26 cellular contexts compared by ENCODE assay signal in genomic region chr10:66637273-66638036, GRCh38.
DNase-seq lines count a peak whose midpoint lies in the region; ATAC-seq, FAIRE-seq and TF ChIP-seq lines count a peak whose summit lies in the region.
"Had no signal": no experiment of that assay in that cellular context is flagged by ENCODE, and none has a peak within 500 bp of the region (broad histone marks: within the 10 kb centered on the region; RNA-seq: fewer than 3 reads in every experiment).

No MANE protein-coding gene starts in this region.

- peaks cover 14% of the 10 kb centered on the region for H3K4me1 ChIP-seq in mammary epithelial cell (ENCODE audit: insufficient read depth, low read length)
- no peaks in the 10 kb centered on the region for H3K4me1 ChIP-seq in MM.1S (ENCODE audit: low read length)
- H3K4me1 ChIP-seq: stomach, transverse colon had no signal

- ATAC-seq in left colon, result peak; percentile 47
- ATAC-seq: CD8-positive, alpha-beta T cell; HepG2; left lobe of liver; T-cell had no signal

- H3K27me3 ChIP-seq in mammary epithelial cell (ENCODE audit: insufficient read depth, low read length) (no peaks in the 10 kb centered on the region), MM.1S (replicated peaks; ENCODE audit: insufficient read depth, low read length) (no peaks in the 10 kb centered on the region)
- H3K27me3 ChIP-seq: gastrocnemius medialis, stomach, transverse colon had no signal

- H3K27ac ChIP-seq in mammary epithelial cell (ENCODE audit: insufficient read depth, low read depth, low read length) (no peak overlapping the region), MM.1S (ENCODE audit: low read length) (no peak overlapping the region)
- H3K27ac ChIP-seq: gastrocnemius medialis, stomach, transverse colon had no signal

- no peaks in the 10 kb centered on the region for H3K27me3 Mint-ChIP-seq in activated naive CD4-positive, alpha-beta T cell treated with anti-CD3 and anti-CD28 coated beads, Interleukin-2, amount 10 ng/mL, durations not matched to agents 7 days and 5 days
- H3K27me3 Mint-ChIP-seq: activated naive CD8-positive, alpha-beta T cell treated with anti-CD3 and anti-CD28 coated beads for 36 hours; T-cell had no signal

- H2AFZ ChIP-seq in mammary epithelial cell (ENCODE audit: low read depth, low read length) (peak overlapping the region; percentile 46), MM.1S (ENCODE audit: low read length) (no peak overlapping the region)

- H3K4me1 Mint-ChIP-seq in activated naive CD4-positive, alpha-beta T cell treated with anti-CD3 and anti-CD28 coated beads, Interleukin-2, amount 10 ng/mL, durations not matched to agents 7 days and 5 days, result no peaks in the 10 kb centered on the region
- H3K4me1 Mint-ChIP-seq: activated naive CD8-positive, alpha-beta T cell treated with anti-CD3 and anti-CD28 coated beads for 36 hours; neural crest cell; T-cell had no signal

- intact Hi-C loops in mammary epithelial cell (cut with micrococcal nuclease) (loop anchor here (10.0 kb wide), 1 partner anchor 197 kb away; no protein-coding TSS in a partner anchor), left colon (cut with DNase I, micrococcal nuclease) (no loop called here)

- in situ Hi-C loops in mammary epithelial cell (cut with MboI; ENCODE audit: low sequenced_read_pairs in 2 of 2), result no loop called here

- TF ChIP-seq CTCF in mammary epithelial cell (conservative IDR thresholded peaks at IDR 0.05 in 1 of 2, IDR thresholded peaks at IDR 0.05 in 1 of 2; ENCODE audit: extremely low read depth in 1 of 2, insufficient read depth in 1 of 2, low read depth in 1 of 2, low read length in 2 of 2) (no peak), MM.1S (IDR thresholded peaks at IDR 0.05; ENCODE audit: low read length) (no peak)

- H3K79me2 ChIP-seq in mammary epithelial cell (ENCODE audit: insufficient read depth, low read length), result no peaks in the 10 kb centered on the region
- H3K79me2 ChIP-seq in MM.1S (ENCODE audit: low read length), result no peaks in the 10 kb centered on the region

- H4K20me1 ChIP-seq in mammary epithelial cell (ENCODE audit: insufficient read depth, low read length) (no peaks in the 10 kb centered on the region), MM.1S (ENCODE audit: insufficient read depth, low read length) (no peaks in the 10 kb centered on the region)

- no peak for TF ChIP-seq POLR2A in H54 (IDR thresholded peaks at IDR 0.05; ENCODE audit: low read depth, low read length)

- no peaks in the 10 kb centered on the region for H3F3A ChIP-seq in MM.1S (ENCODE audit: insufficient read depth, low read length)

- H3K9me3 Mint-ChIP-seq in activated naive CD4-positive, alpha-beta T cell treated with anti-CD3 and anti-CD28 coated beads, Interleukin-2, amount 10 ng/mL, durations not matched to agents 7 days and 5 days, result no peaks in the 10 kb centered on the region
- H3K9me3 Mint-ChIP-seq: activated naive CD8-positive, alpha-beta T cell treated with anti-CD3 and anti-CD28 coated beads for 36 hours; activated T-helper 1 cell treated with anti-CD3 and anti-CD28 coated beads, Interleukin-12 subunit alpha, Interleukin-12 subunit beta, Interleukin-2, Interleukin-4 antibody, amounts not matched to agents 30 ng/mL and 10 ng/mL and 1 ng/mL, durations not matched to agents 14 hours and 24 hours and 36 hours; neural crest cell had no signal

- H3K27ac Mint-ChIP-seq in activated naive CD4-positive, alpha-beta T cell treated with anti-CD3 and anti-CD28 coated beads, Interleukin-2, amount 10 ng/mL, durations not matched to agents 7 days and 5 days, result no peak overlapping the region
- H3K27ac Mint-ChIP-seq: activated naive CD8-positive, alpha-beta T cell treated with anti-CD3 and anti-CD28 coated beads for 36 hours; activated T-helper 1 cell treated with anti-CD3 and anti-CD28 coated beads, Interleukin-12 subunit alpha, Interleukin-12 subunit beta, Interleukin-2, Interleukin-4 antibody, amounts not matched to agents 30 ng/mL and 10 ng/mL and 1 ng/mL, durations not matched to agents 14 hours and 24 hours and 36 hours; CD8-positive, alpha-beta T cell; T-cell had no signal

- H3K36me3 Mint-ChIP-seq in activated naive CD4-positive, alpha-beta T cell treated with anti-CD3 and anti-CD28 coated beads, Interleukin-2, amount 10 ng/mL, durations not matched to agents 7 days and 5 days, result no peaks in the 10 kb centered on the region
- H3K36me3 Mint-ChIP-seq: activated naive CD8-positive, alpha-beta T cell treated with anti-CD3 and anti-CD28 coated beads for 36 hours; CD8-positive, alpha-beta T cell; T-cell had no signal

- no peaks in the 10 kb centered on the region for H3K9me2 ChIP-seq in MM.1S (replicated peaks; ENCODE audit: insufficient read depth, low read length)

- no peak overlapping the region for H3K4me3 ChIP-seq in mammary epithelial cell (replicated peaks in 1 of 3; ENCODE audit: insufficient read depth in 1 of 3, low read depth in 2 of 3, low read length in 3 of 3)
- no peak overlapping the region for H3K4me3 ChIP-seq in MM.1S (ENCODE audit: low read length)
- H3K4me3 ChIP-seq: gastrocnemius medialis, stomach, transverse colon had no signal

- H3K9me3 ChIP-seq in mammary epithelial cell (replicated peaks; ENCODE audit: insufficient read depth, low read length), result no peaks in the 10 kb centered on the region
- no peaks in the 10 kb centered on the region for H3K9me3 ChIP-seq in MM.1S (replicated peaks; ENCODE audit: insufficient read depth, low read length)
- H3K9me3 ChIP-seq: gastrocnemius medialis, stomach, transverse colon had no signal

- CTCF ChIA-PET in mammary epithelial cell (lab: Charles Lee; ENCODE audit: low non-redundant PET), result no interaction called here
- CTCF ChIA-PET in activated naive CD4-positive, alpha-beta T cell treated with anti-CD3 and anti-CD28 coated beads, Interleukin-2, amount 10 ng/mL, durations not matched to agents 7 days and 5 days (lab: Charles Lee), result no interaction called here

- BruUV-seq in mammary epithelial cell (replicated peaks; lab: Mats Ljungman, UMichigan), result no TSS peak

- DNase-seq in COLO668 (lab: John Stamatoyannopoulos, UW; ENCODE audit: unreplicated experiment), result peak; percentile 6
- DNase-seq in H54 (ENCODE audit: insufficient read length, low spot score), result peak; percentile 10
- peak; percentile 28 for DNase-seq in mammary epithelial cell
- DNase-seq in left colon, result no peak
- DNase-seq in MM.1S, result no peak
- no peak for DNase-seq in activated naive CD4-positive, alpha-beta T cell treated with anti-CD3 and anti-CD28 coated beads, Interleukin-2, amount 10 ng/mL, durations not matched to agents 7 days and 5 days
- DNase-seq in stimulated activated CD4-positive, alpha-beta T cell treated with anti-CD3 and anti-CD28 coated beads, Interleukin-15, amount 100 ng/mL, for 24 hours, result no peak
- no peak for DNase-seq in RPMI8226
- DNase-seq: activated CD4-positive, alpha-beta T cell treated with anti-CD3 and anti-CD28 coated beads for 4 hours; activated naive CD8-positive, alpha-beta T cell treated with anti-CD3 and anti-CD28 coated beads for 36 hours; CD8-positive, alpha-beta T cell; DMS79; NCI-H1436; NCI-H526; SIG-M5; stimulated activated CD4-positive, alpha-beta T cell treated with anti-CD3 and anti-CD28 coated beads, Interleukin-4, amount 100 ng/mL, for 24 hours; stomach; T-cell; transverse colon had no signal

- peak; percentile 94 for FAIRE-seq in H54 (lab: Jason Lieb, UNC)
- FAIRE-seq: bronchial epithelial cell, HepG2, TTC549 had no signal

- no peaks in the 10 kb centered on the region for H3K36me3 ChIP-seq in mammary epithelial cell (ENCODE audit: insufficient read depth, low read length)
- no peaks in the 10 kb centered on the region for H3K36me3 ChIP-seq in MM.1S (replicated peaks; ENCODE audit: insufficient read depth, low read length)
- H3K36me3 ChIP-seq: gastrocnemius medialis, stomach, transverse colon had no signal

- dilution Hi-C loops in mammary epithelial cell (cut with HindIII; ENCODE audit: low sequenced_read_pairs), result no loop called here

- H3K4me3 Mint-ChIP-seq in activated naive CD4-positive, alpha-beta T cell treated with anti-CD3 and anti-CD28 coated beads, Interleukin-2, amount 10 ng/mL, durations not matched to agents 7 days and 5 days, result no peak overlapping the region
- H3K4me3 Mint-ChIP-seq: activated naive CD8-positive, alpha-beta T cell treated with anti-CD3 and anti-CD28 coated beads for 36 hours; activated T-helper 1 cell treated with anti-CD3 and anti-CD28 coated beads, Interleukin-12 subunit alpha, Interleukin-12 subunit beta, Interleukin-2, Interleukin-4 antibody, amounts not matched to agents 30 ng/mL and 10 ng/mL and 1 ng/mL, durations not matched to agents 14 hours and 24 hours and 36 hours; CD8-positive, alpha-beta T cell; neural crest cell; T-cell had no signal

- 90% methylated on average over 3 of the region's 3 CpGs for WGBS in mammary epithelial cell (ENCODE audit: low coverage, missing lambda C conversion rate)

- no peak overlapping the region for H3K4me2 ChIP-seq in mammary epithelial cell (ENCODE audit: insufficient read depth, low read depth, low read length)
- H3K4me2 ChIP-seq in MM.1S (ENCODE audit: low read depth, low read length), result no peak overlapping the region

- H3K9ac ChIP-seq in mammary epithelial cell (ENCODE audit: insufficient read depth, low read length), result no peak overlapping the region
- H3K9ac ChIP-seq in MM.1S (ENCODE audit: low read length), result no peak overlapping the region

Comparison
In these comparisons a context has a peak if more than half of its experiments do, and no peak if none do; other contexts are left out.
1. DNase-seq: peak in COLO668 (single experiment), H54 (single experiment) and mammary epithelial cell (single experiment); none in left colon (0 of 2), MM.1S (single experiment), activated naive CD4-positive, alpha-beta T cell treated with anti-CD3 and anti-CD28 coated beads, Interleukin-2, amount 10 ng/mL, durations not matched to agents 7 days and 5 days (single experiment), stimulated activated CD4-positive, alpha-beta T cell treated with anti-CD3 and anti-CD28 coated beads, Interleukin-15, amount 100 ng/mL, for 24 hours (single experiment) and RPMI8226 (single experiment).